ENCODE assay signal across 30 cellular contexts in the genomic region with DNA sequence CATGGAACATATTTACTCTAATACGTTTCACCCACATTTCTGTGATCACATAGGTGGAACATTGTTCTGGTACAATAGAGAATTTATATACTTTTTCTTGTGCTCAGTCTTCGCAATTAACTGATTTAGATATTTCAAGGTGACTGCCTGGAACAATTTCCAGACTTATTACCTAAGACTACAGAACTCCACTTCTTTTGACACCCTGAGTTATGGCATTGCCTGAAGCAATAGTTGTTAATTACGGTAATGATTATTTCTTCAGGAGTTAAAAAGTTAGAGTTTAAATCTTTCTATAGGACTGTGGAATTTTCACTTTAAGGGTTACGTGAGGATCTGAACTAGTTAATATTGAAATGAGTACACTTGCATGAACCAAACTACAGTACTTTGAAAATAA.
"Had no signal": no experiment of that assay in that cellular context is flagged by ENCODE, and none has a peak within 500 bp of the region (broad histone marks: within the 10 kb centered on the region; RNA-seq: fewer than 3 reads in every experiment).

No MANE protein-coding gene starts in this region.

- H3K27me3 ChIP-seq: heart right ventricle, hepatocyte, left lung, neutrophil, sigmoid colon, tibial nerve, uterus had no signal

- H3K9ac ChIP-seq: parathyroid adenoma had no signal

- H3K4me3 ChIP-seq: heart right ventricle, hepatocyte, left lung, lower lobe of right lung, sigmoid colon, tibial nerve, uterus had no signal

- H3K36me3 ChIP-seq: heart right ventricle, left lung, lower lobe of right lung, neutrophil, sigmoid colon, tibial nerve, uterus had no signal

- H3K9me3 ChIP-seq: heart right ventricle, left lung, lower lobe of right lung, neutrophil, sigmoid colon, tibial nerve, uterus had no signal

- H3K79me2 ChIP-seq: hepatocyte, parathyroid adenoma had no signal

- FAIRE-seq: small intestine had no signal

- H3K9me3 Mint-ChIP-seq: naive thymus-derived CD8-positive, alpha-beta T cell; nephron; stimulated activated naive CD8-positive, alpha-beta T cell treated with anti-CD3 and anti-CD28 coated beads, Interleukin-15, amount 100 ng/mL, for 72 hours; type B pancreatic cell had no signal

- DNase-seq: heart right ventricle; islet precursor cell; kidney glomerular epithelial cell; left cardiac atrium; left lung; lower lobe of right lung; mammary epithelial cell; mesenchymal stem cell; naive thymus-derived CD8-positive, alpha-beta T cell; occipital lobe; retina; right cardiac atrium; sigmoid colon; small intestine; stimulated activated CD4-positive, alpha-beta T cell treated with anti-CD3 and anti-CD28 coated beads, Interleukin-1b, Interleukin-23, amount 100 ng/mL, for 48 hours; stimulated activated CD4-positive, alpha-beta T cell treated with anti-CD3 and anti-CD28 coated beads, Interleukin-2, amount 100 ng/mL, for 48 hours; stimulated activated CD4-positive, alpha-beta T cell treated with anti-CD3 and anti-CD28 coated beads, Interleukin-4, amount 100 ng/mL, for 4 hours; stimulated activated CD8-positive, alpha-beta memory T cell treated with anti-CD3 and anti-CD28 coated beads, Interleukin-4, amount 100 ng/mL, for 48 hours; stimulated activated naive CD4-positive, alpha-beta T cell treated with Interleukin-2 at 50 U/mL for 16 hours; stimulated activated naive CD8-positive, alpha-beta T cell treated with anti-CD3 and anti-CD28 coated beads, Interleukin-15, amount 100 ng/mL, for 72 hours; substantia nigra; uterus had no signal

- H3K27ac Mint-ChIP-seq: naive thymus-derived CD8-positive, alpha-beta T cell; stimulated activated memory B cell treated with anti-CD40 and anti-IgM and Interleukin-4, amounts not matched to agents 10 μg/mL and 1 μg/mL and 100 μg/mL, for 72 hours; stimulated activated naive CD8-positive, alpha-beta T cell treated with anti-CD3 and anti-CD28 coated beads, Interleukin-15, amount 100 ng/mL, for 72 hours; type B pancreatic cell had no signal

- H3K4me2 ChIP-seq: hepatocyte had no signal

- H3K4me3 Mint-ChIP-seq: naive thymus-derived CD8-positive, alpha-beta T cell; nephron; neural crest cell; stimulated activated memory B cell treated with anti-CD40 and anti-IgM and Interleukin-4, amounts not matched to agents 10 μg/mL and 1 μg/mL and 100 μg/mL, for 72 hours; stimulated activated naive CD8-positive, alpha-beta T cell treated with anti-CD3 and anti-CD28 coated beads, Interleukin-15, amount 100 ng/mL, for 72 hours; type B pancreatic cell had no signal

- ATAC-seq: heart right ventricle; left cardiac atrium; left lung; lower lobe of right lung; naive thymus-derived CD8-positive, alpha-beta T cell; right cardiac atrium; stimulated activated memory B cell treated with anti-CD40 and anti-IgM and Interleukin-4, amounts not matched to agents 10 μg/mL and 1 μg/mL and 100 μg/mL, for 72 hours; stimulated activated naive CD8-positive, alpha-beta T cell treated with anti-CD3 and anti-CD28 coated beads, Interleukin-15, amount 100 ng/mL, for 72 hours had no signal

- H3K27me3 Mint-ChIP-seq: naive thymus-derived CD8-positive, alpha-beta T cell; stimulated activated memory B cell treated with anti-CD40 and anti-IgM and Interleukin-4, amounts not matched to agents 10 μg/mL and 1 μg/mL and 100 μg/mL, for 72 hours; stimulated activated naive CD8-positive, alpha-beta T cell treated with anti-CD3 and anti-CD28 coated beads, Interleukin-15, amount 100 ng/mL, for 72 hours; type B pancreatic cell had no signal

- H3K4me1 ChIP-seq: left lung, lower lobe of right lung, parathyroid adenoma, uterus had no signal

- H2AFZ ChIP-seq: hepatocyte, parathyroid adenoma had no signal

- H3K27ac ChIP-seq: heart right ventricle, hepatocyte, left lung, lower lobe of right lung, neutrophil, parathyroid adenoma, sigmoid colon, tibial nerve, uterus had no signal
